13 cellular contexts compared by ENCODE assay signal in the genomic region with DNA sequence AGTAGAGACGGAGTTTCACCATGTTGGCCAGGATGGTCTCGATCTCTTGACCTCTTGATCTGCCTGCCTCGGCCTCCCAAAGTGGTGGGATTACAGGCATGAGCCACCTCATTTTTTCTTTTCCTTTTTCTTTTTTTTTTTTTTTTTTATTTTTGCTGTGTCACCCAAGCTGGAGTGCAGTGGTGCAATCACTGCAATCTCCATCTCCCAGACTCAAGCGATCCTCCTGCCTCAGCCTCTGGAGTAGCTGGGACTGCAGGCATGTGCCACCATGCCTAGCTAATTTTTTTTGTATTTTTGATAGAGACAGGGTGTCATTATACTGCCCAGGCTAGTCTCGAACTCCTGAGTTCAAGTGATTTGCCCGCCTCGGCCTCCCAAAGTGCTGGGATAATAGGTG. TPM values are rescaled to one million over a fixed set of nuclear protein-coding genes. Genes with fewer than 3 reads are reported as not detected.
DNase-seq lines count a peak whose midpoint lies in the region; ATAC-seq and TF ChIP-seq lines count a peak whose summit lies in the region.
"Not testable (repeated sequence)": the region's sequence is repeated elsewhere in the genome, so short reads cannot be mapped to it uniquely, and the experiment has no call there.
"Had no signal": no experiment of that assay in that cellular context is flagged by ENCODE, and none has a peak within 500 bp of the region (broad histone marks: within the 10 kb centered on the region; RNA-seq: fewer than 3 reads in every experiment).

No MANE protein-coding gene starts in this region.

- intact Hi-C loops in activated CD8-positive, alpha-beta T cell treated with anti-CD3 and anti-CD28 coated beads for 36 hours (cut with micrococcal nuclease); activated naive CD4-positive, alpha-beta T cell treated with anti-CD3 and anti-CD28 coated beads for 36 hours (cut with micrococcal nuclease): not testable (repeated sequence)

- not testable (repeated sequence) for TF ChIP-seq POLR2A in erythroblast (IDR thresholded peaks at IDR 0.05; ENCODE audit: low read length)

- H3K4me1 Mint-ChIP-seq in CD4-positive, CD25-positive, alpha-beta regulatory T cell: peaks cover 0 to 37% (median 17%) of the 10 kb centered on the region in 4 donors
- peaks cover 22% of the 10 kb centered on the region for H3K4me1 Mint-ChIP-seq in T-helper 1 cell treated with Interleukin-12 subunit alpha and Interleukin-12 subunit beta and Interleukin-4 antibody, amounts not matched to agents 30 μg/mL and 1 μg/mL, for 36 hours (ENCODE audit: low read depth)
- peaks cover 19% of the 10 kb centered on the region for H3K4me1 Mint-ChIP-seq in activated CD8-positive, alpha-beta T cell treated with anti-CD3 and anti-CD28 coated beads for 36 hours (ENCODE audit: low read depth)
- peaks cover 25% of the 10 kb centered on the region for H3K4me1 Mint-ChIP-seq in activated naive CD4-positive, alpha-beta T cell treated with anti-CD3 and anti-CD28 coated beads for 36 hours (ENCODE audit: low read depth)
- peaks cover 25% of the 10 kb centered on the region for H3K4me1 Mint-ChIP-seq in activated naive CD8-positive, alpha-beta T cell treated with anti-CD3 and anti-CD28 coated beads, Interleukin-2, amount 50 U/mL, for 24 hours
- peaks cover 30% of the 10 kb centered on the region in 2 donors for H3K4me1 Mint-ChIP-seq in natural killer cell treated with Interleukin-12 subunit alpha and Interleukin-12 subunit beta and Interleukin-15 and Interleukin-18, amount 100 ng/mL, for 72 hours (ENCODE audit: low read depth in 2 of 2)
- peaks cover 32% of the 10 kb centered on the region for H3K4me1 Mint-ChIP-seq in stimulated activated naive CD8-positive, alpha-beta T cell treated with anti-CD3 and anti-CD28 coated beads, Interleukin-15, Interleukin-2, amounts not matched to agents 100 ng/mL and 50 ng/mL, for 24 hours (ENCODE audit: low read depth)

- peaks cover 17% of the 10 kb centered on the region for H3K4me1 ChIP-seq in CD4-positive, CD25-positive, alpha-beta regulatory T cell (ENCODE audit: control insufficient read depth, insufficient read depth, low read length, poor library complexity, severe bottlenecking)

- not testable (repeated sequence) for DNase-seq in CD4-positive, CD25-positive, alpha-beta regulatory T cell; activated CD8-positive, alpha-beta T cell treated with anti-CD3 and anti-CD28 coated beads for 36 hours; activated naive CD4-positive, alpha-beta T cell treated with anti-CD3 and anti-CD28 coated beads for 36 hours; activated naive CD8-positive, alpha-beta T cell treated with anti-CD3 and anti-CD28 coated beads, Interleukin-2, amount 50 U/mL, for 24 hours; natural killer cell treated with Interleukin-12 subunit alpha and Interleukin-12 subunit beta and Interleukin-15 and Interleukin-18, amount 100 ng/mL, for 72 hours (ENCODE audit: low spot score)
- DNase-seq in erythroblast (lab: John Stamatoyannopoulos, UW): peak; percentile 64 to 66

- peaks cover 20% of the 10 kb centered on the region for H3K36me3 Mint-ChIP-seq in CD4-positive, CD25-positive, alpha-beta regulatory T cell
- H3K36me3 Mint-ChIP-seq in T-helper 1 cell treated with Interleukin-12 subunit alpha and Interleukin-12 subunit beta and Interleukin-4 antibody, amounts not matched to agents 30 μg/mL and 1 μg/mL, for 36 hours (ENCODE audit: low read depth): peaks cover 37% of the 10 kb centered on the region
- peaks cover 32% of the 10 kb centered on the region for H3K36me3 Mint-ChIP-seq in activated CD8-positive, alpha-beta T cell treated with anti-CD3 and anti-CD28 coated beads for 36 hours (ENCODE audit: low read depth)
- H3K36me3 Mint-ChIP-seq in activated naive CD4-positive, alpha-beta T cell treated with anti-CD3 and anti-CD28 coated beads for 36 hours (ENCODE audit: low read depth): peaks cover 44% of the 10 kb centered on the region
- peaks cover 26% of the 10 kb centered on the region for H3K36me3 Mint-ChIP-seq in activated naive CD8-positive, alpha-beta T cell treated with anti-CD3 and anti-CD28 coated beads, Interleukin-2, amount 50 U/mL, for 24 hours (ENCODE audit: low read depth)
- H3K36me3 Mint-ChIP-seq in natural killer cell treated with Interleukin-12 subunit alpha and Interleukin-12 subunit beta and Interleukin-15 and Interleukin-18, amount 100 ng/mL, for 72 hours: not testable (repeated sequence)
- H3K36me3 Mint-ChIP-seq in stimulated activated naive CD8-positive, alpha-beta T cell treated with anti-CD3 and anti-CD28 coated beads, Interleukin-15, Interleukin-2, amounts not matched to agents 100 ng/mL and 50 ng/mL, for 24 hours (ENCODE audit: low read depth): peaks cover 17% of the 10 kb centered on the region

- not testable (repeated sequence) for H3K27me3 ChIP-seq in CD4-positive, CD25-positive, alpha-beta regulatory T cell (ENCODE audit: control insufficient read depth, insufficient read depth, low read length)

- H3K36me3 ChIP-seq in CD4-positive, CD25-positive, alpha-beta regulatory T cell (ENCODE audit: control insufficient read depth, insufficient read depth, low read length): peaks cover 16% of the 10 kb centered on the region

- not testable (repeated sequence) for ATAC-seq in CD4-positive, CD25-positive, alpha-beta regulatory T cell (ENCODE audit: low read depth in 2 of 2); activated CD8-positive, alpha-beta T cell treated with anti-CD3 and anti-CD28 coated beads for 36 hours; activated naive CD8-positive, alpha-beta T cell treated with anti-CD3 and anti-CD28 coated beads, Interleukin-2, amount 50 U/mL, for 24 hours; natural killer cell treated with Interleukin-12 subunit alpha and Interleukin-12 subunit beta and Interleukin-15 and Interleukin-18, amount 100 ng/mL, for 72 hours

- not testable (repeated sequence) for H3K9me3 Mint-ChIP-seq in CD4-positive, CD25-positive, alpha-beta regulatory T cell; T-helper 1 cell treated with Interleukin-12 subunit alpha and Interleukin-12 subunit beta and Interleukin-4 antibody, amounts not matched to agents 30 μg/mL and 1 μg/mL, for 36 hours; activated CD8-positive, alpha-beta T cell treated with anti-CD3 and anti-CD28 coated beads for 36 hours; activated naive CD4-positive, alpha-beta T cell treated with anti-CD3 and anti-CD28 coated beads for 36 hours; activated naive CD8-positive, alpha-beta T cell treated with anti-CD3 and anti-CD28 coated beads, Interleukin-2, amount 50 U/mL, for 24 hours; natural killer cell treated with Interleukin-12 subunit alpha and Interleukin-12 subunit beta and Interleukin-15 and Interleukin-18, amount 100 ng/mL, for 72 hours; stimulated activated naive CD8-positive, alpha-beta T cell treated with anti-CD3 and anti-CD28 coated beads, Interleukin-15, Interleukin-2, amounts not matched to agents 100 ng/mL and 50 ng/mL, for 24 hours

- H3K27ac Mint-ChIP-seq in CD4-positive, CD25-positive, alpha-beta regulatory T cell; T-helper 1 cell treated with Interleukin-12 subunit alpha and Interleukin-12 subunit beta and Interleukin-4 antibody, amounts not matched to agents 30 μg/mL and 1 μg/mL, for 36 hours; activated naive CD8-positive, alpha-beta T cell treated with anti-CD3 and anti-CD28 coated beads, Interleukin-2, amount 50 U/mL, for 24 hours: not testable (repeated sequence)
- peak overlapping the region; percentile 37 for H3K27ac Mint-ChIP-seq in activated CD8-positive, alpha-beta T cell treated with anti-CD3 and anti-CD28 coated beads for 36 hours
- H3K27ac Mint-ChIP-seq in activated naive CD4-positive, alpha-beta T cell treated with anti-CD3 and anti-CD28 coated beads for 36 hours: peak overlapping the region; percentile 76
- peak overlapping the region; percentile 56 to 57 for H3K27ac Mint-ChIP-seq in natural killer cell treated with Interleukin-12 subunit alpha and Interleukin-12 subunit beta and Interleukin-15 and Interleukin-18, amount 100 ng/mL, for 72 hours
- peak overlapping the region; percentile 16 for H3K27ac Mint-ChIP-seq in stimulated activated naive CD8-positive, alpha-beta T cell treated with anti-CD3 and anti-CD28 coated beads, Interleukin-15, Interleukin-2, amounts not matched to agents 100 ng/mL and 50 ng/mL, for 24 hours

- TF ChIP-seq CTCF in activated CD8-positive, alpha-beta T cell treated with anti-CD3 and anti-CD28 coated beads for 36 hours (IDR thresholded peaks at IDR 0.05): not testable (repeated sequence)

- H3K4me3 ChIP-seq in CD4-positive, CD25-positive, alpha-beta regulatory T cell (ENCODE audit: low read depth, low read length): not testable (repeated sequence)

- not testable (repeated sequence) for H3K27ac ChIP-seq in CD4-positive, CD25-positive, alpha-beta regulatory T cell (ENCODE audit: insufficient read depth, low read length, poor library complexity, severe bottlenecking)

- CTCF ChIA-PET in activated CD8-positive, alpha-beta T cell treated with anti-CD3 and anti-CD28 coated beads for 36 hours (lab: Charles Lee): interaction anchor here (1.2 kb wide), 1 partner anchor 91 kb away, joined by 3 read pairs; a partner anchor contains a TSS
- CTCF ChIA-PET in activated naive CD4-positive, alpha-beta T cell treated with anti-CD3 and anti-CD28 coated beads for 36 hours (lab: Charles Lee): interaction anchor here (0.6 kb wide), 1 partner anchor 41 kb away, joined by 3 read pairs; no protein-coding TSS in a partner anchor

- H3K27me3 Mint-ChIP-seq in CD4-positive, CD25-positive, alpha-beta regulatory T cell; T-helper 1 cell treated with Interleukin-12 subunit alpha and Interleukin-12 subunit beta and Interleukin-4 antibody, amounts not matched to agents 30 μg/mL and 1 μg/mL, for 36 hours (ENCODE audit: low read depth); activated CD8-positive, alpha-beta T cell treated with anti-CD3 and anti-CD28 coated beads for 36 hours; activated naive CD4-positive, alpha-beta T cell treated with anti-CD3 and anti-CD28 coated beads for 36 hours (ENCODE audit: low read depth); activated naive CD8-positive, alpha-beta T cell treated with anti-CD3 and anti-CD28 coated beads, Interleukin-2, amount 50 U/mL, for 24 hours; natural killer cell treated with Interleukin-12 subunit alpha and Interleukin-12 subunit beta and Interleukin-15 and Interleukin-18, amount 100 ng/mL, for 72 hours; stimulated activated naive CD8-positive, alpha-beta T cell treated with anti-CD3 and anti-CD28 coated beads, Interleukin-15, Interleukin-2, amounts not matched to agents 100 ng/mL and 50 ng/mL, for 24 hours: not testable (repeated sequence)

- POLR2A ChIA-PET in activated CD8-positive, alpha-beta T cell treated with anti-CD3 and anti-CD28 coated beads for 36 hours (lab: Charles Lee): interaction anchor here (0.7 to 2.0 kb wide), 2 partner anchors 11 to 17 kb away, joined by 3 to 5 read pairs; no protein-coding TSS in a partner anchor

- not testable (repeated sequence) for H3K9me3 ChIP-seq in CD4-positive, CD25-positive, alpha-beta regulatory T cell (ENCODE audit: control insufficient read depth in 2 of 2, low read length in 2 of 2)

- H3K4me3 Mint-ChIP-seq in CD4-positive, CD25-positive, alpha-beta regulatory T cell: peak overlapping the region in 3 of 4 donors; percentile 24 to 65 (median 47)
- peak overlapping the region; percentile 62 for H3K4me3 Mint-ChIP-seq in T-helper 1 cell treated with Interleukin-12 subunit alpha and Interleukin-12 subunit beta and Interleukin-4 antibody, amounts not matched to agents 30 μg/mL and 1 μg/mL, for 36 hours
- H3K4me3 Mint-ChIP-seq in activated CD8-positive, alpha-beta T cell treated with anti-CD3 and anti-CD28 coated beads for 36 hours; activated naive CD4-positive, alpha-beta T cell treated with anti-CD3 and anti-CD28 coated beads for 36 hours; stimulated activated naive CD8-positive, alpha-beta T cell treated with anti-CD3 and anti-CD28 coated beads, Interleukin-15, Interleukin-2, amounts not matched to agents 100 ng/mL and 50 ng/mL, for 24 hours: not testable (repeated sequence)
- peak overlapping the region; percentile 16 for H3K4me3 Mint-ChIP-seq in activated naive CD8-positive, alpha-beta T cell treated with anti-CD3 and anti-CD28 coated beads, Interleukin-2, amount 50 U/mL, for 24 hours
- peak overlapping the region; percentile 98 for H3K4me3 Mint-ChIP-seq in natural killer cell treated with Interleukin-12 subunit alpha and Interleukin-12 subunit beta and Interleukin-15 and Interleukin-18, amount 100 ng/mL, for 72 hours

RNA-seq across cellular contexts. Expression of a gene that starts 2.2 kb away (rescaled TPM):
- 133 TPM for total RNA-seq in CD4-positive, CD25-positive, alpha-beta regulatory T cell
- 10 to 100 TPM; 72.8 to 99.3 (median 86.4) TPM for polyA plus RNA-seq in CD4-positive, CD25-positive, alpha-beta regulatory T cell
- 100 to 1,000 TPM; 102 to 114 TPM for total RNA-seq in activated CD8-positive, alpha-beta T cell treated with anti-CD3 and anti-CD28 coated beads for 36 hours
- 100 to 1,000 TPM; 172 to 182 TPM for total RNA-seq in activated naive CD4-positive, alpha-beta T cell treated with anti-CD3 and anti-CD28 coated beads for 36 hours
- 100 to 1,000 TPM; 213 to 270 TPM for total RNA-seq in natural killer cell treated with Interleukin-12 subunit alpha and Interleukin-12 subunit beta and Interleukin-15 and Interleukin-18, amount 100 ng/mL, for 72 hours

RNA-seq across cellular contexts. Expression of a gene that starts 3.7 kb away (rescaled TPM):
- not detected for total RNA-seq in CD4-positive, CD25-positive, alpha-beta regulatory T cell
- not detected for polyA plus RNA-seq in CD4-positive, CD25-positive, alpha-beta regulatory T cell
- under 1 TPM; 0.68 to 0.85 TPM for total RNA-seq in activated CD8-positive, alpha-beta T cell treated with anti-CD3 and anti-CD28 coated beads for 36 hours
- total RNA-seq in activated naive CD4-positive, alpha-beta T cell treated with anti-CD3 and anti-CD28 coated beads for 36 hours: under 1 TPM; 0.54 to 0.81 TPM
- total RNA-seq in natural killer cell treated with Interleukin-12 subunit alpha and Interleukin-12 subunit beta and Interleukin-15 and Interleukin-18, amount 100 ng/mL, for 72 hours: not detected
- total RNA-seq: A172, H4, HT1080, PC-9 had no signal
- polyA plus RNA-seq: CD14-positive monocyte had no signal

RNA-seq across cellular contexts. Expression of a gene that starts 30.1 kb away (rescaled TPM):
- 840 TPM for total RNA-seq in CD4-positive, CD25-positive, alpha-beta regulatory T cell
- 10 to 100 TPM; 39.1 to 65.6 (median 52.4) TPM for polyA plus RNA-seq in CD4-positive, CD25-positive, alpha-beta regulatory T cell
- 10 to 100 TPM; 77.8 to 81.2 TPM for total RNA-seq in activated CD8-positive, alpha-beta T cell treated with anti-CD3 and anti-CD28 coated beads for 36 hours
- 10 to 100 TPM; 96.5 to 97.4 TPM for total RNA-seq in activated naive CD4-positive, alpha-beta T cell treated with anti-CD3 and anti-CD28 coated beads for 36 hours
- total RNA-seq in natural killer cell treated with Interleukin-12 subunit alpha and Interleukin-12 subunit beta and Interleukin-15 and Interleukin-18, amount 100 ng/mL, for 72 hours: 100 to 1,000 TPM in 1 of 2 donors, 10 to 100 TPM in 1; 74.1 to 111 TPM

RNA-seq across cellular contexts. Expression of a gene that starts 31.2 kb away (rescaled TPM):
- not detected for total RNA-seq in CD4-positive, CD25-positive, alpha-beta regulatory T cell
- 1 to 10 TPM in 2 of 4 donors, under 1 TPM in 2; 0.68 to 2.4 (median 1.1) TPM for polyA plus RNA-seq in CD4-positive, CD25-positive, alpha-beta regulatory T cell
- total RNA-seq in activated CD8-positive, alpha-beta T cell treated with anti-CD3 and anti-CD28 coated beads for 36 hours: 1 to 10 TPM; 1.4 to 2.8 TPM
- 1 to 10 TPM; 4.2 to 4.5 TPM for total RNA-seq in activated naive CD4-positive, alpha-beta T cell treated with anti-CD3 and anti-CD28 coated beads for 36 hours
- total RNA-seq in natural killer cell treated with Interleukin-12 subunit alpha and Interleukin-12 subunit beta and Interleukin-15 and Interleukin-18, amount 100 ng/mL, for 72 hours: under 1 TPM in 1 of 2 donors, not detected in 1; 0.43 TPM
- total RNA-seq: A172, HT1080 had no signal

RNA-seq across cellular contexts. Expression of a gene that starts 33.9 kb away (rescaled TPM):
- total RNA-seq in CD4-positive, CD25-positive, alpha-beta regulatory T cell: 2.8 TPM
- 1 to 10 TPM in 3 of 4 donors, under 1 TPM in 1; 0.84 to 4.6 (median 1.7) TPM for polyA plus RNA-seq in CD4-positive, CD25-positive, alpha-beta regulatory T cell
- 1 to 10 TPM; 9.4 to 9.7 TPM for total RNA-seq in activated CD8-positive, alpha-beta T cell treated with anti-CD3 and anti-CD28 coated beads for 36 hours
- total RNA-seq in activated naive CD4-positive, alpha-beta T cell treated with anti-CD3 and anti-CD28 coated beads for 36 hours: 1 to 10 TPM; 8.3 to 8.8 TPM
- 1 to 10 TPM; 3.8 to 5.4 TPM for total RNA-seq in natural killer cell treated with Interleukin-12 subunit alpha and Interleukin-12 subunit beta and Interleukin-15 and Interleukin-18, amount 100 ng/mL, for 72 hours
